In the genomic region with DNA sequence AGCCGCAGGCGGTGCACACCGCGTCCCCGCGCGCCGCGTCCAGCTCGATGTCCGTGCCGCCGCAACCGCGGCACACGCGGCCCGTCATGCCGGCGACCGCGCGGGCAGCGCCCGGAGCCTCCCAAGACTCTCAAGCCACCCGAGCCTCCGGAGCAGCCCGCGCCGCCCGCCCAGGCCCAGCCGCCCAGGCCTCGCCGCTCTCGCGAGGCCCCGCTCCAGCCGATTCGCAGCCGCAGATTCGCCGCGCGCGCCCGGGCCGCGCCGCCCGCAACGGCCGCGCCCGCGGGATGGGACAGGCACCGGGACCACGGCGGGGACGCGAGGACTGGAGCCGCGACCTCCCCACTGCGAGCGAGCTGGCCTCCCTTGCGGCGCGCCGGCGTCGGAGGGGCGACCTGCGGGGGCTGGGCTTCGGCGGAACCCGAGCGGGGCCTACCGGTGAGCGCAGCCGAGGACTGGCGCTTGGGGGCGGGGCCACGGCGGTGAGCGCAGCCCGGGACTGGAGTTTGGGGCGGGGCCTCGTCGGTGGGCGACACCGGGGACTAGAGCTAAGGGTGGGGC, we compare ENCODE assay signal across 8 cellular contexts. TPM values are rescaled to one million over a fixed set of nuclear protein-coding genes. Genes with fewer than 3 reads are reported as not detected.
A peak's percentile ranks its signal among the peaks of the same experiment; 100 is the strongest.
DNase-seq lines count a peak whose midpoint lies in the region; ATAC-seq and TF ChIP-seq lines count a peak whose summit lies in the region.

A gene with protein sequence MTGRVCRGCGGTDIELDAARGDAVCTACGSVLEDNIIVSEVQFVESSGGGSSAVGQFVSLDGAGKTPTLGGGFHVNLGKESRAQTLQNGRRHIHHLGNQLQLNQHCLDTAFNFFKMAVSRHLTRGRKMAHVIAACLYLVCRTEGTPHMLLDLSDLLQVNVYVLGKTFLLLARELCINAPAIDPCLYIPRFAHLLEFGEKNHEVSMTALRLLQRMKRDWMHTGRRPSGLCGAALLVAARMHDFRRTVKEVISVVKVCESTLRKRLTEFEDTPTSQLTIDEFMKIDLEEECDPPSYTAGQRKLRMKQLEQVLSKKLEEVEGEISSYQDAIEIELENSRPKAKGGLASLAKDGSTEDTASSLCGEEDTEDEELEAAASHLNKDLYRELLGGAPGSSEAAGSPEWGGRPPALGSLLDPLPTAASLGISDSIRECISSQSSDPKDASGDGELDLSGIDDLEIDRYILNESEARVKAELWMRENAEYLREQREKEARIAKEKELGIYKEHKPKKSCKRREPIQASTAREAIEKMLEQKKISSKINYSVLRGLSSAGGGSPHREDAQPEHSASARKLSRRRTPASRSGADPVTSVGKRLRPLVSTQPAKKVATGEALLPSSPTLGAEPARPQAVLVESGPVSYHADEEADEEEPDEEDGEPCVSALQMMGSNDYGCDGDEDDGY (minus strand): TSS at position 460 of the 561 bp plus-strand sequence. CDS start 372 bp downstream, at position 88.

- H4K20me1 ChIP-seq in mammary epithelial cell (ENCODE audit: insufficient read depth, low read length) = no peaks in the 10 kb centered on the region

- intact Hi-C loops in mammary epithelial cell (cut with micrococcal nuclease) = loop anchor here (1.0 to 10.0 kb wide), 3 partner anchors 52 to 326 kb away; partner anchors contain the start of gene AHNAK2

- in situ Hi-C loops in mammary epithelial cell (cut with MboI; ENCODE audit: low sequenced_read_pairs in 2 of 2) = no loop called here

- TF ChIP-seq CTCF in WI38 (IDR thresholded peaks at IDR 0.05; ENCODE audit: low read depth, low read length) (no peak), mammary epithelial cell (conservative IDR thresholded peaks at IDR 0.05 in 1 of 2, IDR thresholded peaks at IDR 0.05 in 1 of 2; ENCODE audit: extremely low read depth in 1 of 2, insufficient read depth in 1 of 2, low read depth in 1 of 2, low read length in 2 of 2) (no peak)

- ATAC-seq in HG02970 (IDR thresholded peaks at IDR 0.05; ENCODE audit: low FRiP score, unreplicated experiment) = peak; percentile 83

- H3K9me3 ChIP-seq in mammary epithelial cell (replicated peaks; ENCODE audit: insufficient read depth, low read length) = no peaks in the 10 kb centered on the region

- DNase-seq in NCI-H2107 (lab: John Stamatoyannopoulos, UW) (peak; percentile 39), NCI-H2107 treated with DMSO at 0.1 percent for 48 hours (lab: John Stamatoyannopoulos, UW; ENCODE audit: unreplicated experiment) (no peak), NCI-H2029 (lab: John Stamatoyannopoulos, UW) (peak; percentile 57), mammary epithelial cell (peak; percentile 93), iPS-NIHi11 (ENCODE audit: low spot score) (peak; percentile 98), smooth muscle cell of the brain vasculature (ENCODE audit: low read depth, low spot score) (peak; percentile 67)

- H3K79me2 ChIP-seq in mammary epithelial cell (ENCODE audit: insufficient read depth, low read length) = peaks cover 44% of the 10 kb centered on the region

- CTCF ChIA-PET in mammary epithelial cell (lab: Charles Lee; ENCODE audit: low non-redundant PET) = no interaction called here

- BruUV-seq in mammary epithelial cell (replicated peaks; lab: Mats Ljungman, UMichigan) = no TSS peak

- peaks cover 6% of the 10 kb centered on the region for H3K4me1 ChIP-seq in mammary epithelial cell (ENCODE audit: insufficient read depth, low read length)

- peak within 1 kb of the TSS; percentile 61 for H3K27ac ChIP-seq in mammary epithelial cell (ENCODE audit: insufficient read depth, low read depth, low read length)

- no peaks in the 10 kb centered on the region for H3K27me3 ChIP-seq in mammary epithelial cell (ENCODE audit: insufficient read depth, low read length)

- peak within 1 kb of the TSS; percentile 52 for H3K9ac ChIP-seq in mammary epithelial cell (ENCODE audit: insufficient read depth, low read length)

- H3K4me3 ChIP-seq in WI38 (ENCODE audit: low read depth, low read length) (peak within 1 kb of the TSS; percentile 85), mammary epithelial cell (replicated peaks in 1 of 3; ENCODE audit: insufficient read depth in 1 of 3, low read depth in 2 of 3, low read length in 3 of 3) (peak within 1 kb of the TSS; percentile 65 to 88 (median 71))

- H2AFZ ChIP-seq in mammary epithelial cell (ENCODE audit: low read depth, low read length) = peak within 1 kb of the TSS; percentile 86

- dilution Hi-C loops in mammary epithelial cell (cut with HindIII; ENCODE audit: low sequenced_read_pairs) = no loop called here

- 10% methylated on average over 2 of the region's 90 CpGs for WGBS in mammary epithelial cell (ENCODE audit: low coverage, missing lambda C conversion rate)

- H3K4me2 ChIP-seq in mammary epithelial cell (ENCODE audit: insufficient read depth, low read depth, low read length) = peak within 1 kb of the TSS; percentile 76

- H3K36me3 ChIP-seq in mammary epithelial cell (ENCODE audit: insufficient read depth, low read length) = no peaks in the 10 kb centered on the region

RNA-seq across cellular contexts. Expression of the gene that starts here (rescaled TPM):
- total RNA-seq in mammary epithelial cell = 10 to 100 TPM; 31.4 to 37.0 TPM
- polyA plus RNA-seq in mammary epithelial cell = 11.3 TPM
- 13.2 TPM for polyA minus RNA-seq in mammary epithelial cell
